ENCODE assay signal across 1 cellular context in genomic region chr9:14768561-14769234, GRCh38.
TF ChIP-seq lines count a peak whose summit lies in the region.

No MANE protein-coding gene starts in this region.

TF ChIP-seq in WTC11, 78 proteins besides CTCF, POLR2A, EP300 and RAD21 (continued from another document):
- no peak for TF ChIP-seq HMGXB4 (CRISPR knock-in tag; IDR thresholded peaks at IDR 0.05)
TF ChIP-seq in WTC11: peak in this region for 0.
